1 cellular context compared by ENCODE assay signal in genomic region chr16:10964039-10964890, GRCh38.
TF ChIP-seq lines count a peak whose summit lies in the region.

No MANE protein-coding gene starts in this region.

TF ChIP-seq in GM12878, 131 proteins besides CTCF, POLR2A, EP300 and RAD21 (continued from another document and continues in another):
- TF ChIP-seq CREM (IDR thresholded peaks at IDR 0.05; ENCODE audit: low read depth) (no peak), GABPA (IDR thresholded peaks at IDR 0.05; ENCODE audit: low read depth) (no peak), ZNF384 (IDR thresholded peaks at IDR 0.05; ENCODE audit: borderline replicate concordance, low read depth, low read length) (no peak), TBL1XR1 (IDR thresholded peaks at IDR 0.05; ENCODE audit: low read depth, low read length) (no peak), RELB (IDR thresholded peaks at IDR 0.05; ENCODE audit: low read depth) (peak; percentile 53), BACH1 (IDR thresholded peaks at IDR 0.05; ENCODE audit: borderline replicate concordance) (peak; percentile 65; the same call in 1 of the 2 replicates), SREBF2 (IDR thresholded peaks at IDR 0.05; ENCODE audit: low read length) (no peak), MTA3 (IDR thresholded peaks at IDR 0.05; ENCODE audit: borderline replicate concordance, low read length) (0 out of 2 replicates have a peak, but pooled peaks have one; percentile 15), HDAC2 (IDR thresholded peaks at IDR 0.05) (no peak), JUND (IDR thresholded peaks at IDR 0.05; ENCODE audit: low read depth, low read length) (no peak), CEBPB (IDR thresholded peaks at IDR 0.05; ENCODE audit: borderline replicate concordance in 1 of 2, low read depth in 2 of 2, low read length in 2 of 2) (no peak), MYC (IDR thresholded peaks at IDR 0.05; ENCODE audit: insufficient read depth, insufficient read length, insufficient replicate concordance, low read length, severe bottlenecking) (no peak), ETV6 (conservative IDR thresholded peaks at IDR 0.05 in 1 of 2, IDR thresholded peaks at IDR 0.05 in 1 of 2; ENCODE audit: borderline replicate concordance in 1 of 2, low read depth in 1 of 2) (0 out of 4 replicates have a peak, but pooled peaks of 1 of the 2 experiments have one; percentile 61), NFIC (IDR thresholded peaks at IDR 0.05; ENCODE audit: low read depth, low read length) (no peak; the same call in 1 of the 2 replicates), MXI1 (IDR thresholded peaks at IDR 0.05; ENCODE audit: low read depth, low read length) (peak; percentile 32), POU2F2 (IDR thresholded peaks at IDR 0.05; ENCODE audit: borderline replicate concordance, low read depth, low read length) (peak; percentile 66; the same call in 1 of the 3 replicates), BCL11A (IDR thresholded peaks at IDR 0.05; ENCODE audit: low read depth, low read length) (no peak; the same call in 1 of the 2 replicates), MTA2 (IDR thresholded peaks at IDR 0.05; ENCODE audit: low read depth) (peak; percentile 23), ASH2L (IDR thresholded peaks at IDR 0.05; ENCODE audit: borderline replicate concordance, low read depth) (no peak), NRF1 (conservative IDR thresholded peaks at IDR 0.05; ENCODE audit: low read depth, low read length) (no peak), CHD2 (IDR thresholded peaks at IDR 0.05; ENCODE audit: borderline replicate concordance, low read depth, low read length) (peak; percentile 24; the same call in 1 of the 2 replicates), ZNF24 (IDR thresholded peaks at IDR 0.05) (peak; percentile 62), ZZZ3 (IDR thresholded peaks at IDR 0.05; ENCODE audit: control insufficient read depth, insufficient read length, low read depth) (no peak), SMAD5 (IDR thresholded peaks at IDR 0.05; ENCODE audit: low read depth) (no peak), ZNF592 (IDR thresholded peaks at IDR 0.05) (peak; percentile 91), ZNF622 (IDR thresholded peaks at IDR 0.05) (no peak), TCF12 (IDR thresholded peaks at IDR 0.05; ENCODE audit: low read depth, low read length) (peak; percentile 70), IRF4 (IDR thresholded peaks at IDR 0.05; ENCODE audit: low read depth, low read length) (peak; percentile 66), NFYA (IDR thresholded peaks at IDR 0.05; ENCODE audit: borderline replicate concordance, low read depth, low read length) (no peak), SREBF1 (IDR thresholded peaks at IDR 0.05; ENCODE audit: low read length) (no peak), TCF3 (IDR thresholded peaks at IDR 0.05; ENCODE audit: borderline replicate concordance, insufficient read depth, low read depth, low read length) (peak; percentile 83; the same call in 1 of the 2 replicates), TCF7 (IDR thresholded peaks at IDR 0.05; ENCODE audit: borderline replicate concordance) (no peak), DPF2 (IDR thresholded peaks at IDR 0.05) (peak; percentile 79), RAD51 (IDR thresholded peaks at IDR 0.05) (no peak), CEBPZ (IDR thresholded peaks at IDR 0.05; ENCODE audit: low read depth, low read length) (no peak), BRCA1 (IDR thresholded peaks at IDR 0.05; ENCODE audit: low read depth, low read length) (no peak), HCFC1 (IDR thresholded peaks at IDR 0.05; ENCODE audit: low read length) (no peak; the same call in 1 of the 2 replicates), ZSCAN29 (IDR thresholded peaks at IDR 0.05) (0 out of 2 replicates have a peak, but pooled peaks have one; percentile 33)
- TF ChIP-seq, protein P1, sequence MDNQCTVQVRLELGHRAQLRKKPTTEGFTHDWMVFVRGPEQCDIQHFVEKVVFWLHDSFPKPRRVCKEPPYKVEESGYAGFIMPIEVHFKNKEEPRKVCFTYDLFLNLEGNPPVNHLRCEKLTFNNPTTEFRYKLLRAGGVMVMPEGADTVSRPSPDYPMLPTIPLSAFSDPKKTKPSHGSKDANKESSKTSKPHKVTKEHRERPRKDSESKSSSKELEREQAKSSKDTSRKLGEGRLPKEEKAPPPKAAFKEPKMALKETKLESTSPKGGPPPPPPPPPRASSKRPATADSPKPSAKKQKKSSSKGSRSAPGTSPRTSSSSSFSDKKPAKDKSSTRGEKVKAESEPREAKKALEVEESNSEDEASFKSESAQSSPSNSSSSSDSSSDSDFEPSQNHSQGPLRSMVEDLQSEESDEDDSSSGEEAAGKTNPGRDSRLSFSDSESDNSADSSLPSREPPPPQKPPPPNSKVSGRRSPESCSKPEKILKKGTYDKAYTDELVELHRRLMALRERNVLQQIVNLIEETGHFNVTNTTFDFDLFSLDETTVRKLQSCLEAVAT (IDR thresholded peaks at IDR 0.05): peak; percentile 82
- TF ChIP-seq, protein P2, sequence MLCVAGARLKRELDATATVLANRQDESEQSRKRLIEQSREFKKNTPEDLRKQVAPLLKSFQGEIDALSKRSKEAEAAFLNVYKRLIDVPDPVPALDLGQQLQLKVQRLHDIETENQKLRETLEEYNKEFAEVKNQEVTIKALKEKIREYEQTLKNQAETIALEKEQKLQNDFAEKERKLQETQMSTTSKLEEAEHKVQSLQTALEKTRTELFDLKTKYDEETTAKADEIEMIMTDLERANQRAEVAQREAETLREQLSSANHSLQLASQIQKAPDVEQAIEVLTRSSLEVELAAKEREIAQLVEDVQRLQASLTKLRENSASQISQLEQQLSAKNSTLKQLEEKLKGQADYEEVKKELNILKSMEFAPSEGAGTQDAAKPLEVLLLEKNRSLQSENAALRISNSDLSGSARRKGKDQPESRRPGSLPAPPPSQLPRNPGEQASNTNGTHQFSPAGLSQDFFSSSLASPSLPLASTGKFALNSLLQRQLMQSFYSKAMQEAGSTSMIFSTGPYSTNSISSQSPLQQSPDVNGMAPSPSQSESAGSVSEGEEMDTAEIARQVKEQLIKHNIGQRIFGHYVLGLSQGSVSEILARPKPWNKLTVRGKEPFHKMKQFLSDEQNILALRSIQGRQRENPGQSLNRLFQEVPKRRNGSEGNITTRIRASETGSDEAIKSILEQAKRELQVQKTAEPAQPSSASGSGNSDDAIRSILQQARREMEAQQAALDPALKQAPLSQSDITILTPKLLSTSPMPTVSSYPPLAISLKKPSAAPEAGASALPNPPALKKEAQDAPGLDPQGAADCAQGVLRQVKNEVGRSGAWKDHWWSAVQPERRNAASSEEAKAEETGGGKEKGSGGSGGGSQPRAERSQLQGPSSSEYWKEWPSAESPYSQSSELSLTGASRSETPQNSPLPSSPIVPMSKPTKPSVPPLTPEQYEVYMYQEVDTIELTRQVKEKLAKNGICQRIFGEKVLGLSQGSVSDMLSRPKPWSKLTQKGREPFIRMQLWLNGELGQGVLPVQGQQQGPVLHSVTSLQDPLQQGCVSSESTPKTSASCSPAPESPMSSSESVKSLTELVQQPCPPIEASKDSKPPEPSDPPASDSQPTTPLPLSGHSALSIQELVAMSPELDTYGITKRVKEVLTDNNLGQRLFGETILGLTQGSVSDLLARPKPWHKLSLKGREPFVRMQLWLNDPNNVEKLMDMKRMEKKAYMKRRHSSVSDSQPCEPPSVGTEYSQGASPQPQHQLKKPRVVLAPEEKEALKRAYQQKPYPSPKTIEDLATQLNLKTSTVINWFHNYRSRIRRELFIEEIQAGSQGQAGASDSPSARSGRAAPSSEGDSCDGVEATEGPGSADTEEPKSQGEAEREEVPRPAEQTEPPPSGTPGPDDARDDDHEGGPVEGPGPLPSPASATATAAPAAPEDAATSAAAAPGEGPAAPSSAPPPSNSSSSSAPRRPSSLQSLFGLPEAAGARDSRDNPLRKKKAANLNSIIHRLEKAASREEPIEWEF (IDR thresholded peaks at IDR 0.05; ENCODE audit: insufficient replicate concordance, low read depth, low read length): no peak
- TF ChIP-seq, protein P3, sequence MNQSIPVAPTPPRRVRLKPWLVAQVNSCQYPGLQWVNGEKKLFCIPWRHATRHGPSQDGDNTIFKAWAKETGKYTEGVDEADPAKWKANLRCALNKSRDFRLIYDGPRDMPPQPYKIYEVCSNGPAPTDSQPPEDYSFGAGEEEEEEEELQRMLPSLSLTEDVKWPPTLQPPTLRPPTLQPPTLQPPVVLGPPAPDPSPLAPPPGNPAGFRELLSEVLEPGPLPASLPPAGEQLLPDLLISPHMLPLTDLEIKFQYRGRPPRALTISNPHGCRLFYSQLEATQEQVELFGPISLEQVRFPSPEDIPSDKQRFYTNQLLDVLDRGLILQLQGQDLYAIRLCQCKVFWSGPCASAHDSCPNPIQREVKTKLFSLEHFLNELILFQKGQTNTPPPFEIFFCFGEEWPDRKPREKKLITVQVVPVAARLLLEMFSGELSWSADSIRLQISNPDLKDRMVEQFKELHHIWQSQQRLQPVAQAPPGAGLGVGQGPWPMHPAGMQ (IDR thresholded peaks at IDR 0.05; ENCODE audit: borderline replicate concordance): no peak
- TF ChIP-seq, protein P4, sequence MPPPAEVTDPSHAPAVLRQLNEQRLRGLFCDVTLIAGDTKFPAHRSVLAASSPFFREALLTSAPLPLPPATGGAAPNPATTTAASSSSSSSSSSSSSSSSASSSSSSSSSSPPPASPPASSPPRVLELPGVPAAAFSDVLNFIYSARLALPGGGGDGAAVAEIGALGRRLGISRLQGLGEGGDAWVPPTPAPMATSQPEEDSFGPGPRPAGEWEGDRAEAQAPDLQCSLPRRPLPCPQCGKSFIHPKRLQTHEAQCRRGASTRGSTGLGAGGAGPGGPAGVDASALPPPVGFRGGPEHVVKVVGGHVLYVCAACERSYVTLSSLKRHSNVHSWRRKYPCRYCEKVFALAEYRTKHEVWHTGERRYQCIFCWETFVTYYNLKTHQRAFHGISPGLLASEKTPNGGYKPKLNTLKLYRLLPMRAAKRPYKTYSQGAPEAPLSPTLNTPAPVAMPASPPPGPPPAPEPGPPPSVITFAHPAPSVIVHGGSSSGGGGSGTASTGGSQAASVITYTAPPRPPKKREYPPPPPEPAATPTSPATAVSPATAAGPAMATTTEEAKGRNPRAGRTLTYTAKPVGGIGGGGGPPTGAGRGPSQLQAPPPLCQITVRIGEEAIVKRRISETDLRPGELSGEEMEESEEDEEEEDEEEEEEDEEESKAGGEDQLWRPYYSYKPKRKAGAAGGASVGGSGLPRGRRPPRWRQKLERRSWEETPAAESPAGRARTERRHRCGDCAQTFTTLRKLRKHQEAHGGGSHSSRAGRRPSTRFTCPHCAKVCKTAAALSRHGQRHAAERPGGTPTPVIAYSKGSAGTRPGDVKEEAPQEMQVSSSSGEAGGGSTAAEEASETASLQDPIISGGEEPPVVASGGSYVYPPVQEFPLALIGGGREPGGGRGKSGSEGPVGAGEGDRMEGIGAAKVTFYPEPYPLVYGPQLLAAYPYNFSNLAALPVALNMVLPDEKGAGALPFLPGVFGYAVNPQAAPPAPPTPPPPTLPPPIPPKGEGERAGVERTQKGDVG (CRISPR knock-in tag; IDR thresholded peaks at IDR 0.05): 0 out of 2 replicates have a peak, but pooled peaks have one; percentile 68
